ENCODE assay signal across 15 cellular contexts in genomic region chr14:96094211-96094610, GRCh38.
"Had no signal": no experiment of that assay in that cellular context is flagged by ENCODE, and none has a peak within 500 bp of the region (broad histone marks: within the 10 kb centered on the region; RNA-seq: fewer than 3 reads in every experiment).

No MANE protein-coding gene starts in this region.

- H3K36me3 Mint-ChIP-seq: mesothelial cell of epicardium, natural killer cell had no signal

- H3K4me1 Mint-ChIP-seq: natural killer cell, neural crest cell had no signal

- H3K4me3 ChIP-seq: gastrocnemius medialis, ovary, smooth muscle cell, upper lobe of left lung, uterus had no signal

- H3K27ac Mint-ChIP-seq: mesothelial cell of epicardium, natural killer cell had no signal

- H3K9me3 Mint-ChIP-seq: mesothelial cell of epicardium, natural killer cell, neural crest cell had no signal

- H3K36me3 ChIP-seq: gastrocnemius medialis, ovary, uterus had no signal

- FAIRE-seq: endometrium had no signal

- H3K9me3 ChIP-seq: gastrocnemius medialis, ovary, upper lobe of left lung, uterus had no signal

- DNase-seq: effector memory CD4-positive, alpha-beta T cell; gastrocnemius medialis; islet precursor cell; mammary epithelial cell; natural killer cell; ovary; right cardiac atrium; stimulated activated CD4-positive, alpha-beta T cell treated with anti-CD3 and anti-CD28 coated beads, Interleukin-2, amount 100 ng/mL, for 48 hours; stimulated activated naive CD4-positive, alpha-beta T cell treated with Interleukin-2 at 50 U/mL for 16 hours; upper lobe of left lung had no signal

- H3K4me3 Mint-ChIP-seq: mesothelial cell of epicardium, natural killer cell, neural crest cell had no signal

- H3K27me3 ChIP-seq: gastrocnemius medialis, ovary, upper lobe of left lung, uterus had no signal
